15 cellular contexts compared by ENCODE assay signal in genomic region chr1:240998441-240999015, GRCh38.
A peak's percentile ranks its signal among the peaks of the same experiment; 100 is the strongest.
DNase-seq lines count a peak whose midpoint lies in the region; ATAC-seq and TF ChIP-seq lines count a peak whose summit lies in the region.
"Had no signal": no experiment of that assay in that cellular context is flagged by ENCODE, and none has a peak within 500 bp of the region (broad histone marks: within the 10 kb centered on the region; RNA-seq: fewer than 3 reads in every experiment).

No MANE protein-coding gene starts in this region.

- H2AFZ ChIP-seq in osteoblast (ENCODE audit: low read length), result no peak overlapping the region

- H3K4me2 ChIP-seq in osteoblast (ENCODE audit: insufficient read depth, low read length), result peak overlapping the region; percentile 31

- DNase-seq in Daoy (ENCODE audit: low read depth) (peak; percentile 6), SHP77 (lab: John Stamatoyannopoulos, UW) (peak; percentile 73 to 86), left lung (peak in 1 of 2 donors; percentile 65), osteoblast (ENCODE audit: insufficient read length, low spot score, missing footprints) (no peak), posterior vena cava (ENCODE audit: low spot score) (no peak), COLO829 (ENCODE audit: low spot score) (no peak)
- no peak for DNase-seq in activated CD8-positive, alpha-beta memory T cell treated with anti-CD3 and anti-CD28 coated beads for 24 hours
- DNase-seq: Caco-2, NCI-H1436 treated with DMSO at 0.1 percent for 48 hours, NCI-H510A treated with DMSO at 0.1 percent for 48 hours, NCI-H82, SIG-M5 had no signal

- H3K9me3 ChIP-seq in left lung (peaks cover 0 to 6% of the 10 kb centered on the region in 2 donors), osteoblast (ENCODE audit: low read depth, low read length) (no peaks in the 10 kb centered on the region)
- H3K9me3 ChIP-seq: Caco-2, HAP-1 had no signal

- no peaks in the 10 kb centered on the region for H4K20me1 ChIP-seq in osteoblast (ENCODE audit: insufficient read depth, low read length)

- H3K4me1 ChIP-seq in left lung, result no peaks in the 10 kb centered on the region
- H3K4me1 ChIP-seq in osteoblast (ENCODE audit: insufficient read depth, low read length), result no peaks in the 10 kb centered on the region
- H3K4me1 ChIP-seq: Caco-2, HAP-1 had no signal

- peak; percentile 26 for ATAC-seq in left lung

- H3K27me3 ChIP-seq in left lung (no peaks in the 10 kb centered on the region), osteoblast (ENCODE audit: insufficient read depth, low read length) (no peaks in the 10 kb centered on the region)

- H3K36me3 ChIP-seq in left lung (no peaks in the 10 kb centered on the region), osteoblast (ENCODE audit: insufficient read depth, low read length) (no peaks in the 10 kb centered on the region)
- H3K36me3 ChIP-seq: HAP-1 had no signal

- no peak for TF ChIP-seq CTCF in left lung (IDR thresholded peaks at IDR 0.05)
- TF ChIP-seq CTCF in osteoblast (IDR thresholded peaks at IDR 0.05; ENCODE audit: extremely low read depth, low read depth, low read length), result no peak

- intact Hi-C loops in left lung (cut with DNase I), result no loop called here
- intact Hi-C loops in posterior vena cava (cut with DNase I), result no loop called here

- no peak overlapping the region for H3K4me3 ChIP-seq in left lung
- peak overlapping the region; percentile 2 for H3K4me3 ChIP-seq in osteoblast (ENCODE audit: insufficient read depth, low read length)
- H3K4me3 ChIP-seq: HAP-1 had no signal

- no peaks in the 10 kb centered on the region for H3K79me2 ChIP-seq in osteoblast (ENCODE audit: insufficient read depth, low read length)

- H3K27ac ChIP-seq in left lung (no peak overlapping the region), osteoblast (ENCODE audit: low read depth, low read length) (no peak overlapping the region)
- H3K27ac ChIP-seq: C4-2B, HL-60 had no signal

Comparison
In these comparisons a context has a peak if more than half of its experiments do, and no peak if none do; other contexts are left out.
1. DNase-seq: peak in Daoy (single experiment) and SHP77 (2 of 2); none in osteoblast (single experiment), activated CD8-positive, alpha-beta memory T cell treated with anti-CD3 and anti-CD28 coated beads for 24 hours (single experiment), posterior vena cava (single experiment) and COLO829 (single experiment).